In the genomic region with DNA sequence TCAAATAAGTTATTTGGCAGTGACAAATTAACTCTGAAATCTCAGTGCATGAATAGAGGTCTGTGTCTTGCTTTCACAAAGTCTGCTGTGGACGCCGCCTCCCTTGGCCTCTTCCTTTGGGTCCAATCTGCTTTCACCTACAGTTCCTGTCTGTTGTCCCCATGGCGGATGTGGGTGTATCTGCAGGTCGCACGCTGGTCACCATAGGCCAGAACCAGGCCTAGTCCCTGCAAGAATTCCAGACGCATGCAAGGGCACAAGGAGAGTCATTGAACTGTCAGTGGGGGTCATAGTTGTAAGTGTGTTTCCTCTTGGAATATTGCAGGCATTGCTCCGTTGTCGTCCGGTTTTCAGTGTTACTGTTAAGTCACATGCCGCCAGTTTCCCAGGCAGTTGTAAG, we compare ENCODE assay signal across 14 cellular contexts. TPM values are rescaled to one million over a fixed set of nuclear protein-coding genes. Genes with fewer than 3 reads are reported as not detected.
DNase-seq lines count a peak whose midpoint lies in the region; ATAC-seq, FAIRE-seq and TF ChIP-seq lines count a peak whose summit lies in the region.
"Had no signal": no experiment of that assay in that cellular context is flagged by ENCODE, and none has a peak within 500 bp of the region (broad histone marks: within the 10 kb centered on the region; RNA-seq: fewer than 3 reads in every experiment).

No MANE protein-coding gene starts in this region.

- POLR2A ChIA-PET in K562 (lab: Yijun Ruan, JAX), result interaction anchor here (0.8 kb wide), 1 partner anchor 86 kb away, joined by 3 read pairs; no protein-coding TSS in a partner anchor

- in situ Hi-C loops in K562 (cut with MboI), result no loop called here

- no TSS peak for BruUV-seq in K562 (replicated peaks; lab: Mats Ljungman, UMichigan)

- no peak for TF ChIP-seq CTCF in K562 (IDR thresholded peaks at IDR 0.05 in 2 of 3, conservative IDR thresholded peaks at IDR 0.05 in 1 of 3; ENCODE audit: insufficient read depth in 2 of 3, low read depth in 1 of 3, low read length in 3 of 3)
- no peak for TF ChIP-seq CTCF in right atrium auricular region (IDR thresholded peaks at IDR 0.05)

- CTCF ChIA-PET in K562 (lab: Yijun Ruan, JAX; ENCODE audit: low intra/inter-chr PET ratio), result no interaction called here

- no peak for TF ChIP-seq POLR2A in K562 (conservative IDR thresholded peaks at IDR 0.05)

- WGBS in K562 (ENCODE audit: insufficient coverage, low coverage, missing lambda C conversion rate), result 9% methylated on average over 9 of the region's 10 CpGs

- H3K9me3 ChIP-seq in K562 (replicated peaks; ENCODE audit: control insufficient read depth, insufficient read depth, low read depth, low read length) (no peaks in the 10 kb centered on the region), right atrium auricular region (no peaks in the 10 kb centered on the region)

- H4K20me1 ChIP-seq in K562 (replicated peaks; ENCODE audit: control insufficient read depth, insufficient read depth, low read length), result peaks cover 8% of the 10 kb centered on the region

- ATAC-seq in HG02885 (IDR thresholded peaks at IDR 0.05; ENCODE audit: poor library complexity, unreplicated experiment) (peak; percentile 35), K562 (peak; percentile 91), HG03521 (IDR thresholded peaks at IDR 0.05; ENCODE audit: unreplicated experiment) (no peak), HG02798 (IDR thresholded peaks at IDR 0.05; ENCODE audit: poor library complexity, unreplicated experiment) (no peak)
- ATAC-seq: PC-3 had no signal

- H3K27me3 ChIP-seq in K562 (ENCODE audit: control insufficient read depth in 2 of 2, insufficient read depth in 2 of 2, low read length in 2 of 2), result no peaks in the 10 kb centered on the region
- no peaks in the 10 kb centered on the region for H3K27me3 ChIP-seq in right atrium auricular region

- TF ChIP-seq RAD21 in K562 (CRISPR knock-in tag; conservative IDR thresholded peaks at IDR 0.05 in 1 of 2, IDR thresholded peaks at IDR 0.05 in 1 of 2), result no peak; a peak in 1 of 4 replicates

- no peak for TF ChIP-seq EP300 in K562 (IDR thresholded peaks at IDR 0.05; ENCODE audit: low read length)

- DNase-seq in K562 (ENCODE audit: extremely low read depth in 1 of 4, low spot score in 3 of 4), result peak; percentile 10 to 75 (median 37)
- no peak for DNase-seq in right atrium auricular region (ENCODE audit: low spot score)
- peak in 4 of 49 donors; percentile 18 to 30 (median 24) for DNase-seq in substantia nigra (lab: John Stamatoyannopoulos, UW)
- no peak for DNase-seq in stimulated activated CD8-positive, alpha-beta memory T cell treated with anti-CD3 and anti-CD28 coated beads, Interleukin-4, amount 100 ng/mL, for 48 hours
- DNase-seq: activated CD4-positive, alpha-beta T cell treated with anti-CD3 and anti-CD28 coated beads, Interleukin-2, amount 50 U/mL, for 4 hours; aorta; CD8-positive, alpha-beta memory T cell; effector memory CD4-positive, alpha-beta T cell; NCI-H226; PC-3; T-helper 2 cell had no signal

- peak overlapping the region; percentile 82 for H3K4me2 ChIP-seq in K562 (ENCODE audit: insufficient read depth, low read length)

- intact Hi-C loops in K562 (cut with micrococcal nuclease), result loop anchor here (5.0 to 10.0 kb wide), 2 partner anchors 69 to 89 kb away; partner anchors contain the start of gene RTTN

- peak overlapping the region; percentile 37 to 56; a peak in 3 of 4 replicates for H3K9ac ChIP-seq in K562 (ENCODE audit: insufficient read depth in 1 of 2, low read depth in 2 of 2, low read length in 2 of 2)

- peak overlapping the region; percentile 75 for H2AFZ ChIP-seq in K562 (ENCODE audit: low read depth, low read length)

- H3K36me3 ChIP-seq in K562 (ENCODE audit: control insufficient read depth, insufficient read depth, low read length) (no peaks in the 10 kb centered on the region; the same call in 2 of the 3 replicates), right atrium auricular region (no peaks in the 10 kb centered on the region)

- peaks cover 96% of the 10 kb centered on the region for H3K79me2 ChIP-seq in K562 (ENCODE audit: control insufficient read depth, insufficient read depth, low read length)

- H3K9me1 ChIP-seq in K562 (ENCODE audit: control insufficient read depth, insufficient read depth, low read length), result no peaks in the 10 kb centered on the region

- FAIRE-seq in K562 (lab: Jason Lieb, UNC), result peak; percentile 96

- H3K4me1 ChIP-seq in K562 (replicated peaks in 1 of 2; ENCODE audit: control insufficient read depth in 2 of 2, insufficient read depth in 2 of 2, low read length in 2 of 2) (peaks cover 7 to 20% of the 10 kb centered on the region in 2 experiments; a peak in 4 of 5 replicates), right atrium auricular region (peaks cover 0 to 82% of the 10 kb centered on the region in 2 donors)

- peak overlapping the region; percentile 65 for H3K27ac ChIP-seq in K562 (ENCODE audit: extremely low read depth, low read depth, low read length)
- peak overlapping the region; percentile 37 to 90 for H3K27ac ChIP-seq in right atrium auricular region
- peak overlapping the region; percentile 60 for H3K27ac ChIP-seq in substantia nigra (ENCODE audit: low read depth, low read length, poor library complexity, severe bottlenecking)

- H3K4me3 ChIP-seq in K562 (peak overlapping the region; percentile 19; the same call in 1 of the 2 replicates), right atrium auricular region (no peak overlapping the region)

TF ChIP-seq in K562, 482 proteins besides CTCF, POLR2A, EP300 and RAD21 (continues in another document):
- TF ChIP-seq TEAD2 (tag; IDR thresholded peaks at IDR 0.05) (no peak), ZNF445 (CRISPR knock-in tag; IDR thresholded peaks at IDR 0.05; ENCODE audit: low read depth) (no peak), DNMT1 (IDR thresholded peaks at IDR 0.05) (no peak), MYBL2 (IDR thresholded peaks at IDR 0.05; ENCODE audit: low read depth) (no peak), MYBL2 (CRISPR knock-in tag; IDR thresholded peaks at IDR 0.05; ENCODE audit: borderline replicate concordance) (no peak), NCOA4 (IDR thresholded peaks at IDR 0.05; ENCODE audit: partially characterized antibody) (no peak), NRF1 (conservative IDR thresholded peaks at IDR 0.05 in 1 of 2, IDR thresholded peaks at IDR 0.05 in 1 of 2) (no peak), CBFA2T3 (IDR thresholded peaks at IDR 0.05) (no peak; the same call in 1 of the 2 replicates), NFYB (IDR thresholded peaks at IDR 0.05; ENCODE audit: extremely low read depth, insufficient read length) (no peak), RAD51 (IDR thresholded peaks at IDR 0.05; ENCODE audit: borderline replicate concordance, low read depth) (no peak), SIX5 (IDR thresholded peaks at IDR 0.05; ENCODE audit: borderline replicate concordance in 1 of 2, insufficient read depth in 1 of 2, low read depth in 1 of 2, low read length in 2 of 2) (no peak), ZFX (CRISPR knock-in tag; IDR thresholded peaks at IDR 0.05) (peak; percentile 55), ZNF184 (CRISPR knock-in tag; IDR thresholded peaks at IDR 0.05) (no peak), PCBP2 (IDR thresholded peaks at IDR 0.05; ENCODE audit: low read depth, low read length, poor library complexity, severe bottlenecking) (no peak), HDAC1 (IDR thresholded peaks at IDR 0.05) (peak in 1 of 2 experiments; percentile 38; a peak in 1 of 4 replicates)

RNA-seq across cellular contexts. Expression of gene SOCS6, which starts 7.4 kb away (rescaled TPM):
- 5.4 and 9.7 TPM in 2 replicates for total RNA-seq in K562 (2011; cell fraction: chromatin; rRNA removed; ENCODE audit: low replicate concordance)
- 3.0 and 3.8 TPM in 2 replicates for total RNA-seq in K562 (2011; cell fraction: nucleolus; rRNA removed)
- 3.7 and 4.3 TPM in 2 replicates for total RNA-seq in K562 (2011; cell fraction: nucleoplasm; rRNA removed)
- total RNA-seq in K562 (2014; rRNA removed), result 3.2 and 3.3 TPM in 2 replicates
- 5.7 and 7.2 TPM in 2 replicates for total RNA-seq in K562 (2014; rRNA removed; fragmentation: Illumina TruSeq; extraction: Trizol)
- 7.1 and 7.5 TPM in 2 replicates for total RNA-seq in K562 (2015; rRNA removed; fragmentation: Illumina TruSeq; extraction: Trizol)
- total RNA-seq in K562 (2021), result 5.8 and 6.6 TPM in 2 replicates
- 5.0 and 5.6 TPM in 2 replicates for polyA plus RNA-seq in K562 (2011; rRNA removed)
- 3.5 and 4.0 TPM in 2 replicates for polyA plus RNA-seq in K562 (2011; cell fraction: cytosol; rRNA removed)
- polyA plus RNA-seq in K562 (2011; cell fraction: nucleus; rRNA removed), result 3.0 and 4.3 TPM in 2 replicates
- polyA plus RNA-seq in K562 (2012), result 3.9 and 4.4 TPM in 2 replicates
- polyA plus RNA-seq in K562 (2014; fragmentation: Illumina TruSeq; extraction: Trizol), result 5.2 and 6.1 TPM in 2 replicates
- polyA plus RNA-seq in K562 (2014; fragmentation: Nextera tagmentation; extraction: Ambion mirVana), result 1 to 10 TPM; 2.5 to 3.4 TPM
- 3.4 and 3.9 TPM in 2 replicates for polyA plus RNA-seq in K562 (2014; rRNA removed)
- 11.2 and 14.2 TPM in 2 replicates for polyA minus RNA-seq in K562 (2011; rRNA and poly(A)+ RNA removed)
- 5.0 and 8.2 TPM in 2 replicates for polyA minus RNA-seq in K562 (2011; cell fraction: cytosol; rRNA and poly(A)+ RNA removed)
- polyA minus RNA-seq in K562 (2011; cell fraction: nucleus; rRNA and poly(A)+ RNA removed), result 3.6 and 8.1 TPM in 2 replicates
- 10 to 100 TPM; 16.2 to 18.7 TPM for total RNA-seq in right atrium auricular region

Comparison
In these comparisons a context has a peak if more than half of its experiments do, and no peak if none do; other contexts are left out.
1. ATAC-seq: peak in HG02885 (single experiment) and K562 (single experiment); none in HG03521 (single experiment) and HG02798 (single experiment).
2. DNase-seq: peak in K562 (4 of 4); none in right atrium auricular region (single experiment) and stimulated activated CD8-positive, alpha-beta memory T cell treated with anti-CD3 and anti-CD28 coated beads, Interleukin-4, amount 100 ng/mL, for 48 hours (single experiment).
3. Peak in every context shown above with its lines, with median percentiles within 50 percentile points of each other: H3K27ac ChIP-seq.